9 cellular contexts compared by ENCODE assay signal in the genomic region with DNA sequence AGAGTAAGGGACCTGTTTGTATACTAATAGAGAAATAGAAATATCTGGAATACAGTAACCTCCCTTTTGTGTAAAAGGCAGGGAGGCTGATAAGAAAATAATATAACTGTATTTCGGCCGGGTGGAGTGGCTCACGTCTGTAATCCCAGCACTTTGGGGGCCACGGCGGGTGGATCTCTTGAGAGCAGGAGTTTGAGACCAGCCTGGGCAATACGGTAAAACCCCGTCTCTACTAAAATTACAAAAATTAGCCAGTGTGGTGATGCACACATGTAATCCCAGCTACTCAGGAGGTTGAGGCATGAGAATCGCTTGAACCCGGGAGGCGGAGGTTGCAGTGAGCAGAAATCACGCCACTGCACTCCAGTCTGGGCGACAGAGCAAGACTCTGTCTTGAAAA. TPM values are rescaled to one million over a fixed set of nuclear protein-coding genes. Genes with fewer than 3 reads are reported as not detected.
"Had no signal": no experiment of that assay in that cellular context is flagged by ENCODE, and none has a peak within 500 bp of the region (broad histone marks: within the 10 kb centered on the region; RNA-seq: fewer than 3 reads in every experiment).

No MANE protein-coding gene starts in this region.

RNA-seq across cellular contexts. Expression of gene RIPPLY3, which starts 11.2 kb away (rescaled TPM):
- total RNA-seq: activated CD4-positive, alpha-beta memory T cell treated with anti-CD3 and anti-CD28 coated beads, Interleukin-2, amount 10 ng/mL, durations not matched to agents 7 days and 5 days; aorta; astrocyte; body of pancreas; cardiac septum; T-cell; T-helper 1 cell treated with Interleukin-12 subunit alpha and Interleukin-12 subunit beta and Interleukin-4 antibody, amounts not matched to agents 30 ng/mL and 1 ng/mL, for 36 hours; T-helper 17 cell; T-helper 2 cell treated with Interferon-gamma antibody and Interleukin-4, amounts not matched to agents 100 ng/mL and 5 ng/mL, for 36 hours had no signal
